In genomic region chr4:3209551-3210325, GRCh38 we compare ENCODE assay signal across 15 cellular contexts.
"Had no signal": no experiment of that assay in that cellular context is flagged by ENCODE, and none has a peak within 500 bp of the region (broad histone marks: within the 10 kb centered on the region; RNA-seq: fewer than 3 reads in every experiment).

No MANE protein-coding gene starts in this region.

- H3K4me3 ChIP-seq: colonic mucosa, mucosa of descending colon, tibial artery, upper lobe of left lung, uterus had no signal

- H3K36me3 ChIP-seq: uterus had no signal

- H3K27ac ChIP-seq: colonic mucosa, tibial artery, upper lobe of left lung, uterus had no signal

- H3K4me1 ChIP-seq: colonic mucosa, tibial artery, uterus had no signal

- H3K27me3 ChIP-seq: colonic mucosa, tibial artery, upper lobe of left lung, uterus had no signal

- DNase-seq: cerebellar nuclear complex; colonic mucosa; dermis blood vessel endothelial cell; foreskin melanocyte; hypothalamus; islet precursor cell; mammary epithelial cell; mucosa of descending colon; small intestine; stimulated activated CD4-positive, alpha-beta T cell treated with anti-CD3 and anti-CD28 coated beads, Interleukin-12 subunit alpha, Interleukin-12 subunit beta, amount 100 ng/mL, for 4 hours; stimulated activated naive CD4-positive, alpha-beta T cell treated with Interleukin-2 at 50 U/mL for 16 hours; uterus had no signal

- H3K9me3 Mint-ChIP-seq: nephron had no signal

- H3K4me3 Mint-ChIP-seq: nephron had no signal

- H3K4me1 Mint-ChIP-seq: nephron had no signal

- H3K9me3 ChIP-seq: colonic mucosa, mucosa of descending colon, tibial artery, upper lobe of left lung, uterus had no signal
